ENCODE assay signal across 10 cellular contexts in the genomic region with DNA sequence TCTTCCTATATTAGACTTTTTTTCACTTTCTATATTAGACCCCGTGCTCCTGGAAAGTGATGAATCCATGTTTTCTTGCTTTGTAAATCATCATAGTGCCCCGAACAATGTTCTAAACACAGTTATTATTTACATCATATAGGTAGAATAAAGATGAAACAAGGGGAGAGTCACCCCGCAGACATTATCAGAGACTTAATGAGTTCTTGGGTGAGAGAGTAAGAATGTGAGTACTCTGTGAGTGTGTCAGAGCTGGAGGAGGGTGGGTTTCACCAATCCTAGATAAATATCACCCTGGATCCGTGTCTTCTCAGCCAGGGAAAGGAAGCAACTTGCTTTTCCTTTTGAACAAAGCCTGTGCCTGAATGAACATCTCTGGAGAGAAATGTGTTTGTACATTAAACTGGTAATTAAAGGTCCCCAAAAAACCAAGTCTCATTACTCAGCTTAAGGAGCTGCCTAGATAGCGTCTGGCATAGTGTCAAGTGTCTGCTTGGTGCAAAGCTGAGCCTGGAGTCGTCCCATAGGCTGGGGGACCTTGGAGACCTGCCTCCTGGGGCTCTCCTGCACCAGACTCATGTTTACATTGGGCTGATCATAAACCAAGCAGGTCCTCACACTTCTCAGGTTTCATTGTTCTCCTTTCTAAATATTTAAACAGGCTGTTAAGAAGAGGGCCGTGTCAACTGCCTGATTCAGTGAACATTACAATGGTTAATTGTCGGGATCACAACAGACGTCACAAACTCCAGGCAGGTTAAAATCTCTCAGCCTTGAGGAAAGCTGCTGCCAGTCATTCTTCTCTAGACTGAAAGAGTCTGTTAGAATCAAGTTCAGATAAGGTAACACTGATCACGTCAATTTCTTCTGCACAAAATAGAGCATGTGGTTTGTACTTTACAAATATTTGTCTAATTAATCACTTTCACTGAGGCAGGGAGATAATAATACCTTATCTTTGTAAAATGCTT.
DNase-seq lines count a peak whose midpoint lies in the region; ATAC-seq and TF ChIP-seq lines count a peak whose summit lies in the region.
"Had no signal": no experiment of that assay in that cellular context is flagged by ENCODE, and none has a peak within 500 bp of the region (broad histone marks: within the 10 kb centered on the region; RNA-seq: fewer than 3 reads in every experiment).

No MANE protein-coding gene starts in this region.

- intact Hi-C loops in transverse colon (cut with DNase I; ENCODE audit: low total_unique reads), result no loop called here

- peak; percentile 48 for DNase-seq in SIG-M5 treated with dmso at 0.1 percent for 504 hours (lab: John Stamatoyannopoulos, UW; ENCODE audit: unreplicated experiment)
- no peak for DNase-seq in SIG-M5 (lab: John Stamatoyannopoulos, UW)
- DNase-seq in NCI-H69 (lab: John Stamatoyannopoulos, UW), result peak; percentile 99
- peak; percentile 28 for DNase-seq in fibroblast of pulmonary artery (ENCODE audit: low read depth)
- DNase-seq in transverse colon, result peak; percentile 67
- DNase-seq in MM.1S, result no peak
- no peak for DNase-seq in stimulated activated naive CD4-positive, alpha-beta T cell treated with Interleukin-2 at 50 U/mL for 16 hours (lab: John Stamatoyannopoulos, UW)
- DNase-seq: activated CD4-positive, alpha-beta memory T cell treated with anti-CD3 and anti-CD28 coated beads for 36 hours had no signal

- H3K27me3 ChIP-seq in transverse colon, result no peaks in the 10 kb centered on the region
- no peaks in the 10 kb centered on the region for H3K27me3 ChIP-seq in MM.1S (replicated peaks; ENCODE audit: insufficient read depth, low read length)

- peaks cover 6% of the 10 kb centered on the region; the same call in 1 of the 2 replicates for H3F3A ChIP-seq in MM.1S (ENCODE audit: insufficient read depth, low read length)

- TF ChIP-seq POLR2A in transverse colon (IDR thresholded peaks at IDR 0.05), result no peak

- no peak overlapping the region for H2AFZ ChIP-seq in MM.1S (ENCODE audit: low read length)

- WGBS in transverse colon (ENCODE audit: low coverage in 1 of 2), 2 donors, result 44 to 62% methylated on average over 6 to 10 of the region's 10 CpGs

- H3K4me1 ChIP-seq in transverse colon (peaks cover 0 to 18% (median 2%) of the 10 kb centered on the region in 4 donors), MM.1S (ENCODE audit: low read length) (peaks cover 32% of the 10 kb centered on the region)

- H3K4me2 ChIP-seq in MM.1S (ENCODE audit: low read depth, low read length), result no peak overlapping the region

- H3K9me3 ChIP-seq in transverse colon (no peaks in the 10 kb centered on the region), MM.1S (replicated peaks; ENCODE audit: insufficient read depth, low read length) (no peaks in the 10 kb centered on the region)
- H3K9me3 ChIP-seq: thoracic aorta had no signal

- in situ Hi-C loops in transverse colon (cut with MboI; ENCODE audit: low pct_ligation_motif_present in 1 of 4, low pct_unique_long_range_greater_than_20kb in 1 of 4, low sequenced_read_pairs in 3 of 4), result no loop called here

- no peak for ATAC-seq in HG03565 (IDR thresholded peaks at IDR 0.05; ENCODE audit: unreplicated experiment)

- H3K79me2 ChIP-seq in MM.1S (ENCODE audit: low read length), result no peaks in the 10 kb centered on the region

- H3K4me3 ChIP-seq in fibroblast of pulmonary artery (replicated peaks; ENCODE audit: low read depth, low read length) (no peak overlapping the region), transverse colon (no peak overlapping the region), MM.1S (ENCODE audit: low read length) (no peak overlapping the region)
- H3K4me3 ChIP-seq: thoracic aorta had no signal

- H3K27ac ChIP-seq in transverse colon (peak overlapping the region in 2 of 4 donors; percentile 15 to 62), MM.1S (ENCODE audit: low read length) (no peak overlapping the region)
- H3K27ac ChIP-seq: thoracic aorta had no signal

- H3K9me2 ChIP-seq in MM.1S (replicated peaks; ENCODE audit: insufficient read depth, low read length), result no peaks in the 10 kb centered on the region

- no peaks in the 10 kb centered on the region for H4K20me1 ChIP-seq in MM.1S (ENCODE audit: insufficient read depth, low read length)

- H3K36me3 ChIP-seq in transverse colon, result no peaks in the 10 kb centered on the region
- no peaks in the 10 kb centered on the region for H3K36me3 ChIP-seq in MM.1S (replicated peaks; ENCODE audit: insufficient read depth, low read length)
- H3K36me3 ChIP-seq: thoracic aorta had no signal

- no peak for TF ChIP-seq CTCF in fibroblast of pulmonary artery (IDR thresholded peaks at IDR 0.05; ENCODE audit: low read length, missing control alignments)
- no peak for TF ChIP-seq CTCF in transverse colon (IDR thresholded peaks at IDR 0.05)
- no peak for TF ChIP-seq CTCF in MM.1S (IDR thresholded peaks at IDR 0.05; ENCODE audit: low read length)

- H3K9ac ChIP-seq in MM.1S (ENCODE audit: low read length), result no peak overlapping the region

- TF ChIP-seq EP300 in transverse colon (IDR thresholded peaks at IDR 0.05; ENCODE audit: low read depth), result no peak

Comparison
In these comparisons a context has a peak if more than half of its experiments do, and no peak if none do; other contexts are left out.
1. DNase-seq: peak in SIG-M5 treated with dmso at 0.1 percent for 504 hours (single experiment), NCI-H69 (single experiment), fibroblast of pulmonary artery (single experiment) and transverse colon (single experiment); none in SIG-M5 (single experiment), MM.1S (single experiment) and stimulated activated naive CD4-positive, alpha-beta T cell treated with Interleukin-2 at 50 U/mL for 16 hours (single experiment).